Comparison of ENCODE assay signal across 9 cellular contexts in the genomic region with DNA sequence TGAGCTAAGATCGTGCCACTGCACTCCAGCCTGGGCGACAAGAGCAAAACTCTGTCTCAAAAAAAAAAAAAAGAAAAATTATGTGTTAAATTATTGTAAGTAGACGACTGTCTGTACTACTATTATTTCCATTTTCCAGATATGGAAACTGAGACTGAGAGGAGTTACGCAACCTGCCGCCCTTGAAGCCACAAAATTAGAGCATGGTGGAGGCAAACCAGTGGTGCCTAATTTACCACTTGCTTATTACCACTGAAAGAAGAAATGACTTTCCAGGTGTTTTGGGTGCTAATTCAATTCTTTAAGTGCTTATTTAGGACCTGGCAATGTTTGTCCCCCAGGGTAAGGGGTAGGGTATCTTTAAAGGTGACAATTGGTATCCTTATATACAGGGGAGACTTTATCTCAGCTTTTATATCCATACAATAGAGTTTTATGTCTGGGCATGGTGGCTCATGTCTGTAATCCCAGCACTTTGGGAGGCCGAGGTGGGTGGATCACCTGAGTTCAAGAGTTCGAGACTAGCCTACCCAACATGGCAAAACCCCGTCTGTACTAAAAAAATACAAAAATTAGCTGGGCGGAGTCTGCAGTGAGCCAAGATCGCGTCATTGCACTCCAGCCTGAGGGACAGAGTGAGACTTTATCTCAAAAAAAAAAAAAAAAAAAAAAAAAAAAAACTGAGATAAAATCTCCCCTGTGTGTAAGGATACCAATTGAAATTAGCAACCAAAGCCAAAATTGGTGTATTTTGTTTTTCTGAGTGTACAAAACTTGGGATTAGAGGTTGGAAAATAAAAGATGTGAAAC. TPM values are rescaled to one million over a fixed set of nuclear protein-coding genes. Genes with fewer than 3 reads are reported as not detected.
DNase-seq lines count a peak whose midpoint lies in the region; ATAC-seq and TF ChIP-seq lines count a peak whose summit lies in the region.
"Had no signal": no experiment of that assay in that cellular context is flagged by ENCODE, and none has a peak within 500 bp of the region (broad histone marks: within the 10 kb centered on the region; RNA-seq: fewer than 3 reads in every experiment).

No MANE protein-coding gene starts in this region.

- H3K4me1 ChIP-seq in HCT116 (ENCODE audit: control insufficient read depth in 1 of 2, insufficient read depth in 2 of 2, low read length in 2 of 2) (peaks cover 24 to 42% of the 10 kb centered on the region in 2 experiments), RWPE2 (ENCODE audit: insufficient read depth, poor library complexity, severe bottlenecking) (peaks cover 14% of the 10 kb centered on the region), esophagus muscularis mucosa (peaks cover 4 to 32% (median 29%) of the 10 kb centered on the region in 4 donors), skeletal muscle satellite cell (ENCODE audit: control insufficient read depth, insufficient read depth, low read length) (peaks cover 19% of the 10 kb centered on the region)

- no peaks in the 10 kb centered on the region for H3K9me2 ChIP-seq in HCT116 (ENCODE audit: insufficient read depth)

- peak overlapping the region; percentile 7 to 44 for H3K4me3 ChIP-seq in HCT116 (replicated peaks in 1 of 2; ENCODE audit: low read depth in 1 of 2, low read length in 2 of 2)
- H3K4me3 ChIP-seq in RWPE2 (ENCODE audit: severe bottlenecking), result no peak overlapping the region
- H3K4me3 ChIP-seq in esophagus muscularis mucosa, result peak overlapping the region in 1 of 4 donors; percentile 13
- peak overlapping the region; percentile 48 for H3K4me3 ChIP-seq in skeletal muscle satellite cell (ENCODE audit: low read length)

- RAD21 ChIA-PET in HCT116 (lab: Charles Lee; ENCODE audit: low non-redundant PET in 1 of 2, low total read pairs in 2 of 2, uncharacterized antibody in 2 of 2, unreplicated experiment in 2 of 2), result interaction anchor here in 1 of 2 experiments (0.6 kb wide), 1 partner anchor 73 kb away, joined by 9 read pairs; no protein-coding TSS in a partner anchor

- BruUV-seq in HCT116 (replicated peaks; lab: Mats Ljungman, UMichigan), result no TSS peak

- intact Hi-C loops in HCT116 (cut with micrococcal nuclease), result no loop called here
- intact Hi-C loops in esophagus muscularis mucosa (cut with DNase I), result no loop called here

- no peaks in the 10 kb centered on the region for H3K79me2 ChIP-seq in HCT116 (ENCODE audit: insufficient read depth, low read length)

- no peaks in the 10 kb centered on the region for H3K27me3 ChIP-seq in HCT116 (ENCODE audit: insufficient read depth, low read length)
- H3K27me3 ChIP-seq in RWPE2 (ENCODE audit: insufficient read depth, poor library complexity, severe bottlenecking), result no peaks in the 10 kb centered on the region
- no peaks in the 10 kb centered on the region for H3K27me3 ChIP-seq in esophagus muscularis mucosa
- no peaks in the 10 kb centered on the region for H3K27me3 ChIP-seq in skeletal muscle satellite cell (ENCODE audit: control insufficient read depth, insufficient read depth, low read length)

- TF ChIP-seq RAD21 in HCT116 (IDR thresholded peaks at IDR 0.05; ENCODE audit: low read depth), result no peak

- POLR2A ChIA-PET in HCT116 (lab: Charles Lee), result no interaction called here

- H3K4me2 ChIP-seq in HCT116 (ENCODE audit: low read length) (peak overlapping the region; percentile 94), skeletal muscle satellite cell (ENCODE audit: low read length) (peak overlapping the region; percentile 79)

- TF ChIP-seq EP300 in esophagus muscularis mucosa (IDR thresholded peaks at IDR 0.05), result no peak

- TF ChIP-seq CTCF in HCT116 (IDR thresholded peaks at IDR 0.05 in 2 of 3, conservative IDR thresholded peaks at IDR 0.05 in 1 of 3; ENCODE audit: borderline replicate concordance in 1 of 3, insufficient read depth in 1 of 3, low read depth in 2 of 3, low read length in 2 of 3), result no peak
- no peak for TF ChIP-seq CTCF in RWPE2 (IDR thresholded peaks at IDR 0.05; ENCODE audit: poor library complexity, severe bottlenecking)
- no peak for TF ChIP-seq CTCF in esophagus muscularis mucosa (IDR thresholded peaks at IDR 0.05)

- DNase-seq in HCT116 (ENCODE audit: low read depth, low spot score) (no peak), RWPE2 (ENCODE audit: low spot score) (no peak), esophagus muscularis mucosa (ENCODE audit: extremely low spot score) (no peak), OCI-M2 (lab: John Stamatoyannopoulos, UW; ENCODE audit: unreplicated experiment) (no peak), NCI-H2107 treated with DMSO at 0.1 percent for 48 hours (lab: John Stamatoyannopoulos, UW; ENCODE audit: unreplicated experiment) (no peak)
- no peak for DNase-seq in NK-92 treated with Interleukin-12 subunit alpha and Interleukin-12 subunit beta, amount 100 ng/mL, for 24 hours (lab: John Stamatoyannopoulos, UW)
- no peak for DNase-seq in central memory CD4-positive, alpha-beta T cell
- DNase-seq: stimulated activated CD4-positive, alpha-beta T cell treated with anti-CD3 and anti-CD28 coated beads, Interleukin-12 subunit alpha, Interleukin-12 subunit beta, amount 100 ng/mL, for 4 hours had no signal

- ATAC-seq in HCT116, result 0 out of 2 replicates have a peak, but pooled peaks have one; percentile 31
- ATAC-seq in RWPE2 (ENCODE audit: low read depth), result no peak

- H4K20me1 ChIP-seq in HCT116 (ENCODE audit: insufficient read depth), result no peaks in the 10 kb centered on the region

- H2AFZ ChIP-seq in HCT116 (ENCODE audit: low read depth, low read length, poor library complexity, severe bottlenecking), result peak overlapping the region; percentile 99

- no peak for TF ChIP-seq POLR2A in HCT116 (IDR thresholded peaks at IDR 0.05; ENCODE audit: borderline replicate concordance, extremely low read depth, insufficient read depth, insufficient read length)
- TF ChIP-seq POLR2A in esophagus muscularis mucosa (IDR thresholded peaks at IDR 0.05; ENCODE audit: low read depth), result no peak

- H3K9me3 ChIP-seq in HCT116 (ENCODE audit: control insufficient read depth in 1 of 2, insufficient read depth in 1 of 2, low read depth in 1 of 2, low read length in 2 of 2) (no peaks in the 10 kb centered on the region), RWPE2 (ENCODE audit: severe bottlenecking) (no peaks in the 10 kb centered on the region), esophagus muscularis mucosa (no peaks in the 10 kb centered on the region), skeletal muscle satellite cell (replicated peaks; ENCODE audit: low read length) (no peaks in the 10 kb centered on the region)

- 79% methylated on average over 11 of the region's 11 CpGs for WGBS in esophagus muscularis mucosa

- H3K36me3 ChIP-seq in HCT116 (ENCODE audit: control insufficient read depth in 1 of 2, insufficient read depth in 2 of 2, low read length in 2 of 2) (no peaks in the 10 kb centered on the region), RWPE2 (ENCODE audit: low read depth) (no peaks in the 10 kb centered on the region), esophagus muscularis mucosa (no peaks in the 10 kb centered on the region), skeletal muscle satellite cell (ENCODE audit: insufficient read depth, low read length) (no peaks in the 10 kb centered on the region)

- H3K27ac ChIP-seq in HCT116 (ENCODE audit: low read depth, low read length) (peak overlapping the region; percentile 82), RWPE2 (ENCODE audit: poor library complexity, severe bottlenecking) (peak overlapping the region; percentile 87), esophagus muscularis mucosa (replicated peaks in 1 of 4) (peak overlapping the region; percentile 72 to 77 (median 76))

- CTCF ChIA-PET in HCT116 (lab: Charles Lee), result interaction anchor here (0.6 to 1.4 kb wide), 2 partner anchors 14 to 324 kb away, joined by 3 read pairs; no protein-coding TSS in a partner anchor

- H3K9ac ChIP-seq in HCT116 (ENCODE audit: low read length), result peak overlapping the region; percentile 62
- peak overlapping the region; percentile 74 for H3K9ac ChIP-seq in skeletal muscle satellite cell (ENCODE audit: low read depth, low read length)

TF ChIP-seq in HCT116, 20 proteins besides CTCF, POLR2A, EP300 and RAD21:
- TF ChIP-seq CEBPB (IDR thresholded peaks at IDR 0.05; ENCODE audit: low read depth) (0 out of 2 replicates have a peak, but pooled peaks have one; percentile 30), TCF7L2 (IDR thresholded peaks at IDR 0.05; ENCODE audit: borderline replicate concordance, extremely low read depth, insufficient read depth, insufficient read length) (no peak)
TF ChIP-seq in HCT116: peak in this region for 1.

RNA-seq across cellular contexts. Expression of gene CAMK1D, which starts 16.6 kb away (rescaled TPM):
- total RNA-seq in HCT116 (2021; ENCODE audit: unreplicated experiment) (9.6 TPM), esophagus muscularis mucosa (10 to 100 TPM in 2 of 4 donors, 1 to 10 TPM in 2; 8.4 to 15.4 (median 11.3) TPM)
- polyA plus RNA-seq in HCT116 (2012), result 4.8 and 6.0 TPM in 2 replicates
- total RNA-seq in skeletal muscle satellite cell (2012; rRNA removed), result 0.87 and 1.5 TPM in 2 replicates
